18 cellular contexts compared by ENCODE assay signal in the genomic region with DNA sequence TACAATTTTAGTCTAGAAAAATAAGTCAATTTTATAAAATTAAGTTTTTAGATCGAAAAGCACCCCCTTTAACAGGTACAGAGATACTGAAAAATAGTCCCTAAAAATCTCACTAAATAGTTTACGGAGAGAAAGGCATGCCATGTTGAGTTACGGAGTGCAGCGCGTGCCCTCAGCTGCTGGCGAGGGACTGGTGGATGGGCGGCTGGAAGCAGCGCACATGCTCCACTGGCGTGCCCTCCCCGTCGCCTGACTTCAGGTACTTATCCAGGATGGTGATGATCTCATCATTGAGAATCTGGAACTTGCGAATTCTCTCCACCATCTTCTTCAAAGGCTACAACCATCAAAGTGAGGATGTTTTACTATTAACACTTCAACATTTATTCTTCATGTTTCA. TPM values are rescaled to one million over a fixed set of nuclear protein-coding genes. Genes with fewer than 3 reads are reported as not detected.
DNase-seq lines count a peak whose midpoint lies in the region; ATAC-seq, FAIRE-seq and TF ChIP-seq lines count a peak whose summit lies in the region.
"Had no signal": no experiment of that assay in that cellular context is flagged by ENCODE, and none has a peak within 500 bp of the region (broad histone marks: within the 10 kb centered on the region; RNA-seq: fewer than 3 reads in every experiment).

No MANE protein-coding gene starts in this region.

- H3K4me3 ChIP-seq in HepG2 (replicated peaks in 1 of 3; ENCODE audit: insufficient read depth in 1 of 3, low read depth in 2 of 3, low read length in 3 of 3), result no peak overlapping the region
- H3K4me3 ChIP-seq in right lobe of liver, result no peak overlapping the region
- no peak overlapping the region for H3K4me3 ChIP-seq in HEK293 (ENCODE audit: low read depth, low read length)
- no peak overlapping the region for H3K4me3 ChIP-seq in K562

- in situ Hi-C loops in HepG2 (cut with HindIII; ENCODE audit: extremely low pct_ligation_motif_present, low pct_unique_long_range_greater_than_20kb), result no loop called here
- in situ Hi-C loops in K562 (cut with MboI), result no loop called here

- CTCF ChIA-PET in HepG2 (lab: Yijun Ruan, JAX; ENCODE audit: low intra/inter-chr PET ratio, low total read pairs) (no interaction called here), HEK293 (lab: Yijun Ruan, JAX) (no interaction called here), K562 (lab: Yijun Ruan, JAX; ENCODE audit: low intra/inter-chr PET ratio) (no interaction called here)

- FAIRE-seq in HepG2 (lab: Jason Lieb, UNC) (no peak), K562 (lab: Jason Lieb, UNC) (no peak)
- FAIRE-seq: GM12891, H54 had no signal

- intact Hi-C loops in HepG2 (cut with micrococcal nuclease; ENCODE audit: unreplicated experiment), result no loop called here
- intact Hi-C loops in right lobe of liver (cut with DNase I), result no loop called here
- intact Hi-C loops in K562 (cut with micrococcal nuclease), result no loop called here

- H3K36me3 ChIP-seq in HepG2 (replicated peaks in 1 of 2; ENCODE audit: control insufficient read depth in 1 of 2, insufficient read depth in 2 of 2, low read length in 2 of 2) (peaks cover 28 to 73% of the 10 kb centered on the region in 2 experiments), right lobe of liver (peaks cover 13 to 90% (median 30%) of the 10 kb centered on the region in 4 donors), HEK293 (ENCODE audit: control insufficient read depth in 2 of 2, insufficient read depth in 1 of 2, low read length in 2 of 2) (peaks cover 5 to 80% of the 10 kb centered on the region in 2 experiments; a peak in 2 of 3 replicates), K562 (ENCODE audit: control insufficient read depth, insufficient read depth, low read length) (peaks cover 66% of the 10 kb centered on the region)

- TF ChIP-seq CTCF in HepG2 (CRISPR knock-in tag; IDR thresholded peaks at IDR 0.05) (no peak), right lobe of liver (IDR thresholded peaks at IDR 0.05) (no peak), HEK293 (tag by site-specific recombination; IDR thresholded peaks at IDR 0.05) (no peak), K562 (IDR thresholded peaks at IDR 0.05 in 2 of 3, conservative IDR thresholded peaks at IDR 0.05 in 1 of 3; ENCODE audit: insufficient read depth in 2 of 3, low read depth in 1 of 3, low read length in 3 of 3) (no peak)

- no peak for TF ChIP-seq POLR2A in HepG2 (IDR thresholded peaks at IDR 0.05; ENCODE audit: insufficient read depth in 1 of 2, low read depth in 2 of 2, low read length in 2 of 2)
- no peak for TF ChIP-seq POLR2A in right lobe of liver (IDR thresholded peaks at IDR 0.05)
- no peak for TF ChIP-seq POLR2A in K562 (conservative IDR thresholded peaks at IDR 0.05)

- H3K27me3 ChIP-seq in HepG2 (ENCODE audit: control insufficient read depth in 1 of 2, insufficient read depth in 2 of 2, low read length in 2 of 2), result no peaks in the 10 kb centered on the region
- no peaks in the 10 kb centered on the region for H3K27me3 ChIP-seq in right lobe of liver
- no peaks in the 10 kb centered on the region for H3K27me3 ChIP-seq in K562 (ENCODE audit: control insufficient read depth in 2 of 2, insufficient read depth in 2 of 2, low read length in 2 of 2)
- H3K27me3 ChIP-seq: BE2C had no signal

- ATAC-seq in HepG2, result no peak
- ATAC-seq in right lobe of liver, result no peak
- ATAC-seq in K562, result no peak
- no peak for ATAC-seq in HG03196 (IDR thresholded peaks at IDR 0.05; ENCODE audit: unreplicated experiment)
- ATAC-seq in GM21367 (IDR thresholded peaks at IDR 0.05; ENCODE audit: unreplicated experiment), result no peak

- H2AFZ ChIP-seq in HepG2 (ENCODE audit: low read length) (no peak overlapping the region), K562 (ENCODE audit: low read depth, low read length) (no peak overlapping the region)

- H4K20me1 ChIP-seq in HepG2 (ENCODE audit: insufficient read depth, low read length) (no peaks in the 10 kb centered on the region), K562 (replicated peaks; ENCODE audit: control insufficient read depth, insufficient read depth, low read length) (no peaks in the 10 kb centered on the region)

- no peak overlapping the region for H3K27ac ChIP-seq in HepG2 (ENCODE audit: extremely low read length, insufficient read depth, low read length)
- no peak overlapping the region for H3K27ac ChIP-seq in right lobe of liver
- no peak overlapping the region for H3K27ac ChIP-seq in HEK293 (ENCODE audit: extremely low read depth, low read depth, low read length)
- H3K27ac ChIP-seq in K562 (ENCODE audit: extremely low read depth, low read depth, low read length), result no peak overlapping the region
- H3K27ac ChIP-seq: KMS-11 had no signal

- POLR2A ChIA-PET in HepG2 (lab: Yijun Ruan, JAX), result no interaction called here
- POLR2A ChIA-PET in HEK293 (lab: Yijun Ruan, JAX), result no interaction called here
- POLR2A ChIA-PET in K562 (lab: Yijun Ruan, JAX), result interaction anchor here (0.6 to 0.9 kb wide), 2 partner anchors 13 to 631 kb away, joined by 3 to 4 read pairs; no protein-coding TSS in a partner anchor

- 97% methylated on average over 12 of the region's 12 CpGs for WGBS in HepG2 (ENCODE audit: low lambda C conversion rate)
- WGBS in right lobe of liver (ENCODE audit: insufficient coverage, low coverage, low lambda C conversion rate, missing lambda C conversion rate), result 97% methylated on average over 5 of the region's 12 CpGs
- over 99% methylated on average over 12 of the region's 12 CpGs for WGBS in K562 (ENCODE audit: insufficient coverage, low coverage, missing lambda C conversion rate)

- TF ChIP-seq EP300 in HepG2 (IDR thresholded peaks at IDR 0.05; ENCODE audit: low read depth in 2 of 2, low read length in 2 of 2) (no peak), HepG2 (CRISPR knock-in tag; IDR thresholded peaks at IDR 0.05; ENCODE audit: borderline replicate concordance) (no peak), K562 (IDR thresholded peaks at IDR 0.05; ENCODE audit: low read length) (no peak)

- H3K9ac ChIP-seq in HepG2 (ENCODE audit: insufficient read depth, low read depth, low read length) (no peak overlapping the region), K562 (ENCODE audit: insufficient read depth in 1 of 2, low read depth in 2 of 2, low read length in 2 of 2) (no peak overlapping the region)
- H3K9ac ChIP-seq: KMS-11 had no signal

- H3K4me1 ChIP-seq in HepG2 (ENCODE audit: insufficient read depth, low read length) (no peaks in the 10 kb centered on the region), right lobe of liver (no peaks in the 10 kb centered on the region), HEK293 (ENCODE audit: control insufficient read depth, insufficient read depth, low read length) (no peaks in the 10 kb centered on the region), K562 (replicated peaks in 1 of 2; ENCODE audit: control insufficient read depth in 2 of 2, insufficient read depth in 2 of 2, low read length in 2 of 2) (no peaks in the 10 kb centered on the region)
- H3K4me1 ChIP-seq: BE2C, Caco-2 had no signal

- H3K9me1 ChIP-seq in K562 (ENCODE audit: control insufficient read depth, insufficient read depth, low read length), result no peaks in the 10 kb centered on the region

- TF ChIP-seq RAD21 in HepG2 (CRISPR knock-in tag; IDR thresholded peaks at IDR 0.05), result no peak
- no peak for TF ChIP-seq RAD21 in K562 (CRISPR knock-in tag; conservative IDR thresholded peaks at IDR 0.05 in 1 of 2, IDR thresholded peaks at IDR 0.05 in 1 of 2)

- H3K4me2 ChIP-seq in HepG2 (ENCODE audit: low read depth, low read length), result no peak overlapping the region
- H3K4me2 ChIP-seq in K562 (ENCODE audit: insufficient read depth, low read length), result no peak overlapping the region
- H3K4me2 ChIP-seq: KMS-11 had no signal

- no peak for DNase-seq in HepG2 (ENCODE audit: low spot score)
- no peak for DNase-seq in right lobe of liver
- no peak for DNase-seq in K562 (ENCODE audit: extremely low read depth in 1 of 4, low spot score in 3 of 4)
- DNase-seq in kidney glomerular epithelial cell (lab: John Stamatoyannopoulos, UW), result no peak
- DNase-seq: BE2C; C1 segment of cervical spinal cord; Caco-2; CD4-positive, alpha-beta T cell; DMS153; DMS79; HCEC 1CT; HFFc6 had no signal

- no peaks in the 10 kb centered on the region for H3K79me2 ChIP-seq in HepG2 (ENCODE audit: insufficient read depth, low read length)
- H3K79me2 ChIP-seq in K562 (ENCODE audit: control insufficient read depth, insufficient read depth, low read length), result no peaks in the 10 kb centered on the region

- H3K9me3 ChIP-seq in HepG2 (ENCODE audit: low read length) (no peaks in the 10 kb centered on the region), right lobe of liver (no peaks in the 10 kb centered on the region), HEK293 (ENCODE audit: control insufficient read depth, insufficient read depth, low read depth, low read length) (no peaks in the 10 kb centered on the region), K562 (replicated peaks; ENCODE audit: control insufficient read depth, insufficient read depth, low read depth, low read length) (no peaks in the 10 kb centered on the region)
- H3K9me3 ChIP-seq: BE2C, Caco-2 had no signal

- BruUV-seq in HepG2 (replicated peaks; lab: Mats Ljungman, UMichigan), result no TSS peak
- TSS peak; percentile 51 for BruUV-seq in K562 (replicated peaks; lab: Mats Ljungman, UMichigan)

RNA-seq across cellular contexts. Expression of gene NIPA2, which starts 31.4 kb away (rescaled TPM):
- total RNA-seq in HepG2 (2016; rRNA removed; fragmentation: Illumina TruSeq; extraction: Trizol), result 56.2 and 57.9 TPM in 2 replicates
- 16.9 and 19.3 TPM in 2 replicates for total RNA-seq in HepG2 (2016; cell fraction: cytosol; rRNA removed; fragmentation: Illumina TruSeq; extraction: Trizol; ENCODE audit: low read depth)
- 53.7 and 60.6 TPM in 2 replicates for total RNA-seq in HepG2 (2016; cell fraction: insoluble cytoplasmic fraction; rRNA removed; fragmentation: Illumina TruSeq; extraction: Trizol)
- 53.0 and 67.7 TPM in 2 replicates for total RNA-seq in HepG2 (2016; cell fraction: membrane; rRNA removed; fragmentation: Illumina TruSeq; extraction: Trizol)
- 35.8 and 40.9 TPM in 2 replicates for total RNA-seq in HepG2 (2016; cell fraction: nucleus; rRNA removed; fragmentation: Illumina TruSeq; extraction: Trizol)
- polyA plus RNA-seq in HepG2 (2011; rRNA removed), result 25.9 and 29.0 TPM in 2 replicates
- polyA plus RNA-seq in HepG2 (2011; cell fraction: cytosol; rRNA removed), result 19.4 and 31.7 TPM in 2 replicates
- 12.0 and 15.0 TPM in 2 replicates for polyA plus RNA-seq in HepG2 (2011; cell fraction: nucleus; rRNA removed)
- polyA plus RNA-seq in HepG2 (2012), result 31.0 and 35.1 TPM in 2 replicates
- 17.3 and 25.8 TPM in 2 replicates for polyA plus RNA-seq in HepG2 (2016; cell fraction: cytosol; fragmentation: Illumina TruSeq; extraction: Trizol; ENCODE audit: low read depth)
- 56.7 and 62.3 TPM in 2 replicates for polyA plus RNA-seq in HepG2 (2016; cell fraction: insoluble cytoplasmic fraction; fragmentation: Illumina TruSeq; extraction: Trizol; ENCODE audit: low read depth)
- 43.6 and 55.5 TPM in 2 replicates for polyA plus RNA-seq in HepG2 (2016; cell fraction: membrane; fragmentation: Illumina TruSeq; extraction: Trizol; ENCODE audit: low read depth)
- polyA plus RNA-seq in HepG2 (2016; cell fraction: nucleus; fragmentation: Illumina TruSeq; extraction: Trizol; ENCODE audit: insufficient read depth, low read depth), result 53.5 and 56.8 TPM in 2 replicates
- 32.3 and 59.0 TPM in 2 replicates for polyA minus RNA-seq in HepG2 (2011; rRNA and poly(A)+ RNA removed; ENCODE audit: low replicate concordance)
- 24.4 and 31.8 TPM in 2 replicates for polyA minus RNA-seq in HepG2 (2011; cell fraction: cytosol; rRNA and poly(A)+ RNA removed)
- polyA minus RNA-seq in HepG2 (2011; cell fraction: nucleus; rRNA and poly(A)+ RNA removed), result 29.0 and 33.6 TPM in 2 replicates
- 10 to 100 TPM; 15.1 to 27.9 (median 21.3) TPM for total RNA-seq in right lobe of liver
- 57.2 and 75.5 TPM in 2 replicates for total RNA-seq in K562 (2011; cell fraction: chromatin; rRNA removed; ENCODE audit: low replicate concordance)
- total RNA-seq in K562 (2011; cell fraction: nucleolus; rRNA removed), result 83.6 and 99.9 TPM in 2 replicates
- 105 and 115 TPM in 2 replicates for total RNA-seq in K562 (2011; cell fraction: nucleoplasm; rRNA removed)
- 107 and 112 TPM in 2 replicates for total RNA-seq in K562 (2014; rRNA removed)
- 93.9 and 99.6 TPM in 2 replicates for total RNA-seq in K562 (2014; rRNA removed; fragmentation: Illumina TruSeq; extraction: Trizol)
- total RNA-seq in K562 (2015; rRNA removed; fragmentation: Illumina TruSeq; extraction: Trizol), result 85.4 and 86.4 TPM in 2 replicates
- 102 and 109 TPM in 2 replicates for total RNA-seq in K562 (2021)
- 72.7 and 94.3 TPM in 2 replicates for polyA plus RNA-seq in K562 (2011; rRNA removed)
- 39.7 and 62.8 TPM in 2 replicates for polyA plus RNA-seq in K562 (2011; cell fraction: cytosol; rRNA removed)
- polyA plus RNA-seq in K562 (2011; cell fraction: nucleus; rRNA removed), result 23.0 and 31.9 TPM in 2 replicates
- polyA plus RNA-seq in K562 (2012), result 56.0 and 68.5 TPM in 2 replicates
- polyA plus RNA-seq in K562 (2014; fragmentation: Illumina TruSeq; extraction: Trizol), result 63.9 and 81.7 TPM in 2 replicates
- 10 to 100 TPM; 18.7 to 22.7 TPM for polyA plus RNA-seq in K562 (2014; fragmentation: Nextera tagmentation; extraction: Ambion mirVana)
- polyA plus RNA-seq in K562 (2014; rRNA removed), result 87.3 and 91.8 TPM in 2 replicates
- 71.8 and 85.1 TPM in 2 replicates for polyA minus RNA-seq in K562 (2011; rRNA and poly(A)+ RNA removed)
- polyA minus RNA-seq in K562 (2011; cell fraction: cytosol; rRNA and poly(A)+ RNA removed), result 49.1 and 56.2 TPM in 2 replicates
- 37.6 and 47.0 TPM in 2 replicates for polyA minus RNA-seq in K562 (2011; cell fraction: nucleus; rRNA and poly(A)+ RNA removed)

Comparison
In these comparisons a context has a peak if more than half of its experiments do, and no peak if none do; other contexts are left out.
1. Of the 241 proteins assayed by ChIP-seq in both HepG2 and K562: peak only in HepG2: RBM22; only in K562: POLR2G; in both: none; in neither: 239.